1 cellular context compared by ENCODE assay signal in genomic region chr20:36344517-36345132, GRCh38.
A peak's percentile ranks its signal among the peaks of the same experiment; 100 is the strongest.
TF ChIP-seq lines count a peak whose summit lies in the region.

No MANE protein-coding gene starts in this region.

TF ChIP-seq in HepG2, 621 proteins besides CTCF, POLR2A, EP300 and RAD21 (continued from another document):
- TF ChIP-seq BCLAF1 (IDR thresholded peaks at IDR 0.05) (no peak), PRDM10 (CRISPR knock-in tag; IDR thresholded peaks at IDR 0.05; ENCODE audit: low read depth) (peak; percentile 48; the same call in 1 of the 2 replicates), ZNF788 (CRISPR knock-in tag; IDR thresholded peaks at IDR 0.05; ENCODE audit: borderline replicate concordance) (peak; percentile 55; the same call in 1 of the 2 replicates), KLF16 (CRISPR knock-in tag; IDR thresholded peaks at IDR 0.05) (peak in 1 of 2 experiments; percentile 96; a peak in 2 of 4 replicates)
TF ChIP-seq in HepG2: peak in this region for 279.
